Comparison of ENCODE assay signal across 8 cellular contexts in genomic region chr12:70364695-70365397, GRCh38. TPM values are rescaled to one million over a fixed set of nuclear protein-coding genes. Genes with fewer than 3 reads are reported as not detected.
DNase-seq lines count a peak whose midpoint lies in the region; ATAC-seq and TF ChIP-seq lines count a peak whose summit lies in the region.

No MANE protein-coding gene starts in this region.

- no peaks in the 10 kb centered on the region for H3K9me3 ChIP-seq in neural cell (ENCODE audit: low read length)

- DNase-seq in COLO668 (lab: John Stamatoyannopoulos, UW; ENCODE audit: unreplicated experiment) = peak; percentile 23
- no peak for DNase-seq in NCI-H2081 treated with DMSO at 0.1 percent for 48 hours (lab: John Stamatoyannopoulos, UW)
- DNase-seq in Ammon's horn (ENCODE audit: low spot score) = no peak

- H3K4me1 Mint-ChIP-seq in dendritic cell treated with granulocyte-macrophage colony-stimulating factor and Interleukin-4, amounts not matched to agents 40 ng/mL and 50 ng/mL, for 4 days (ENCODE audit: low read depth) = peaks cover 22% of the 10 kb centered on the region

- no peak overlapping the region for H3K27ac ChIP-seq in neural cell (ENCODE audit: low read length)

- H3K9me3 Mint-ChIP-seq in dendritic cell treated with granulocyte-macrophage colony-stimulating factor and Interleukin-4, amounts not matched to agents 40 ng/mL and 50 ng/mL, for 4 days = no peaks in the 10 kb centered on the region

- TF ChIP-seq CTCF in neural cell (IDR thresholded peaks at IDR 0.05; ENCODE audit: poor library complexity, severe bottlenecking) = no peak

- H3K27ac Mint-ChIP-seq in dendritic cell treated with granulocyte-macrophage colony-stimulating factor and Interleukin-4, amounts not matched to agents 40 ng/mL and 50 ng/mL, for 4 days = no peak overlapping the region

- no peaks in the 10 kb centered on the region for H3K36me3 Mint-ChIP-seq in dendritic cell treated with granulocyte-macrophage colony-stimulating factor and Interleukin-4, amounts not matched to agents 40 ng/mL and 50 ng/mL, for 4 days (ENCODE audit: low read depth)

- H2AFZ ChIP-seq in neural cell (ENCODE audit: low read depth, low read length) = no peak overlapping the region

- H3K27me3 Mint-ChIP-seq in dendritic cell treated with granulocyte-macrophage colony-stimulating factor and Interleukin-4, amounts not matched to agents 40 ng/mL and 50 ng/mL, for 4 days = peaks cover 32% of the 10 kb centered on the region

- H4K20me1 ChIP-seq in neural cell (ENCODE audit: insufficient read depth) = no peaks in the 10 kb centered on the region

- H3K79me2 ChIP-seq in neural cell (replicated peaks; ENCODE audit: insufficient read depth, low read length) = peaks cover 27% of the 10 kb centered on the region

- H3K9ac ChIP-seq in neural cell (ENCODE audit: low read length) = no peak overlapping the region

- no peaks in the 10 kb centered on the region for H3K9me2 ChIP-seq in neural cell (ENCODE audit: insufficient read depth, low read length)

- H3F3A ChIP-seq in neural cell (ENCODE audit: insufficient read depth, low read length, poor library complexity, severe bottlenecking) = no peaks in the 10 kb centered on the region

- H3K4me3 Mint-ChIP-seq in dendritic cell treated with granulocyte-macrophage colony-stimulating factor and Interleukin-4, amounts not matched to agents 40 ng/mL and 50 ng/mL, for 4 days = peak overlapping the region; percentile 77

- H3K36me3 ChIP-seq in neural cell (ENCODE audit: insufficient read depth, low read length) = no peaks in the 10 kb centered on the region

- TF ChIP-seq RAD21 in Ishikawa (IDR thresholded peaks at IDR 0.05; ENCODE audit: low read depth) = peak; percentile 10; the same call in 1 of the 2 replicates
- TF ChIP-seq RAD21 in neural cell (conservative IDR thresholded peaks at IDR 0.05) = no peak

- no peak overlapping the region for H3K4me2 ChIP-seq in neural cell (ENCODE audit: low read length)

- peak overlapping the region; percentile 74 for H3K4me3 ChIP-seq in neural cell (ENCODE audit: low read length)

- peaks cover 15% of the 10 kb centered on the region for H3K27me3 ChIP-seq in neural cell (ENCODE audit: insufficient read depth, low read depth, low read length)

- intact Hi-C loops in dendritic cell treated with granulocyte-macrophage colony-stimulating factor and Interleukin-4, amounts not matched to agents 40 ng/mL and 50 ng/mL, for 4 days (cut with micrococcal nuclease) = loop anchor here (5.0 kb wide), 2 partner anchors 38 to 123 kb away; partner anchors contain the start of gene CNOT2

- no peak for TF ChIP-seq EP300 in Ishikawa (IDR thresholded peaks at IDR 0.05; ENCODE audit: borderline replicate concordance)
- TF ChIP-seq EP300 in neural cell (conservative IDR thresholded peaks at IDR 0.05; ENCODE audit: poor library complexity, severe bottlenecking) = no peak

- no peak for ATAC-seq in HG02798 (IDR thresholded peaks at IDR 0.05; ENCODE audit: poor library complexity, unreplicated experiment)
- no peak for ATAC-seq in GM19035 (IDR thresholded peaks at IDR 0.05; ENCODE audit: unreplicated experiment)

TF ChIP-seq in Ishikawa, 13 proteins besides CTCF, POLR2A, EP300 and RAD21 (continues in another document):
- no peak for TF ChIP-seq TCF12 (IDR thresholded peaks at IDR 0.05; ENCODE audit: low read depth)
- TF ChIP-seq, protein P1, sequence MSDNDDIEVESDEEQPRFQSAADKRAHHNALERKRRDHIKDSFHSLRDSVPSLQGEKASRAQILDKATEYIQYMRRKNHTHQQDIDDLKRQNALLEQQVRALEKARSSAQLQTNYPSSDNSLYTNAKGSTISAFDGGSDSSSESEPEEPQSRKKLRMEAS (IDR thresholded peaks at IDR 0.05) = no peak
- no peak for TF ChIP-seq EGR1 (IDR thresholded peaks at IDR 0.05)
- TF ChIP-seq CEBPB (IDR thresholded peaks at IDR 0.05) = no peak
- TF ChIP-seq TAF1 (IDR thresholded peaks at IDR 0.05; ENCODE audit: low read depth) = no peak
- no peak for TF ChIP-seq REST (IDR thresholded peaks at IDR 0.05; ENCODE audit: low read depth)
- no peak for TF ChIP-seq TEAD4 (IDR thresholded peaks at IDR 0.05)
- TF ChIP-seq FOXM1 (IDR thresholded peaks at IDR 0.05; ENCODE audit: borderline replicate concordance, low read depth) = no peak
- TF ChIP-seq, protein P2, sequence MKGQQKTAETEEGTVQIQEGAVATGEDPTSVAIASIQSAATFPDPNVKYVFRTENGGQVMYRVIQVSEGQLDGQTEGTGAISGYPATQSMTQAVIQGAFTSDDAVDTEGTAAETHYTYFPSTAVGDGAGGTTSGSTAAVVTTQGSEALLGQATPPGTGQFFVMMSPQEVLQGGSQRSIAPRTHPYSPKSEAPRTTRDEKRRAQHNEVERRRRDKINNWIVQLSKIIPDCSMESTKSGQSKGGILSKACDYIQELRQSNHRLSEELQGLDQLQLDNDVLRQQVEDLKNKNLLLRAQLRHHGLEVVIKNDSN (IDR thresholded peaks at IDR 0.05) = no peak
- TF ChIP-seq CREB1 (IDR thresholded peaks at IDR 0.05; ENCODE audit: low read depth) = no peak
- no peak for TF ChIP-seq YY1 (IDR thresholded peaks at IDR 0.05; ENCODE audit: low read depth)

TF ChIP-seq in neural cell, 6 proteins besides CTCF, POLR2A, EP300 and RAD21:
- TF ChIP-seq TAF1 (IDR thresholded peaks at IDR 0.05; ENCODE audit: low read depth) (no peak), EZH2 (IDR thresholded peaks at IDR 0.05; ENCODE audit: borderline replicate concordance, insufficient read depth, low read length, poor library complexity, severe bottlenecking) (no peak), REST (IDR thresholded peaks at IDR 0.05; ENCODE audit: borderline replicate concordance) (no peak), POLR2AphosphoS5 (IDR thresholded peaks at IDR 0.05) (no peak)
TF ChIP-seq in neural cell: peak in this region for 0.

RNA-seq across cellular contexts. Expression of gene KCNMB4, which starts 1.2 kb away (rescaled TPM):
- 20.1 and 26.4 TPM in 2 replicates for polyA plus RNA-seq in neural cell
- polyA minus RNA-seq in neural cell = 22.0 and 22.9 TPM in 2 replicates
